In genomic region chr7:132090444-132090843, GRCh38 we compare ENCODE assay signal across 17 cellular contexts.
"Had no signal": no experiment of that assay in that cellular context is flagged by ENCODE, and none has a peak within 500 bp of the region (broad histone marks: within the 10 kb centered on the region; RNA-seq: fewer than 3 reads in every experiment).

No MANE protein-coding gene starts in this region.

- DNase-seq: activated CD4-positive, alpha-beta T cell treated with anti-CD3 and anti-CD28 coated beads for 36 hours; activated CD4-positive, CD25-positive, alpha-beta regulatory T cell; activated effector memory CD4-positive, alpha-beta T cell treated with anti-CD3 and anti-CD28 coated beads, Interleukin-2, amount 50 U/mL, for 16 hours; activated naive CD4-positive, alpha-beta T cell treated with anti-CD3 and anti-CD28 coated beads for 36 hours; activated naive CD8-positive, alpha-beta T cell treated with anti-CD3 and anti-CD28 coated beads for 36 hours; cerebellar nuclear complex; dorsolateral prefrontal cortex; effector memory CD8-positive, alpha-beta T cell; erythroblast; foreskin keratinocyte; heart right ventricle; left ventricle myocardium superior; posterior cingulate gyrus; right lobe of liver; stimulated activated CD4-positive, alpha-beta T cell treated with anti-CD3 and anti-CD28 coated beads, Interleukin-2, amount 100 ng/mL, for 48 hours; stimulated activated naive CD4-positive, alpha-beta T cell treated with Interleukin-2 at 50 U/mL for 16 hours; T-helper 1 cell had no signal
